ENCODE assay signal across 4 cellular contexts in genomic region chrX:71699023-71699344, GRCh38. TPM values are rescaled to one million over a fixed set of nuclear protein-coding genes. Genes with fewer than 3 reads are reported as not detected.
"Had no signal": no experiment of that assay in that cellular context is flagged by ENCODE, and none has a peak within 500 bp of the region (broad histone marks: within the 10 kb centered on the region; RNA-seq: fewer than 3 reads in every experiment).

No MANE protein-coding gene starts in this region.

RNA-seq across cellular contexts. Expression of gene CXorf49, which starts 19.1 kb away (rescaled TPM):
- total RNA-seq: LHCN-M2, M059J, MCF 10A, NCI-H460 had no signal
